19 cellular contexts compared by ENCODE assay signal in the genomic region with DNA sequence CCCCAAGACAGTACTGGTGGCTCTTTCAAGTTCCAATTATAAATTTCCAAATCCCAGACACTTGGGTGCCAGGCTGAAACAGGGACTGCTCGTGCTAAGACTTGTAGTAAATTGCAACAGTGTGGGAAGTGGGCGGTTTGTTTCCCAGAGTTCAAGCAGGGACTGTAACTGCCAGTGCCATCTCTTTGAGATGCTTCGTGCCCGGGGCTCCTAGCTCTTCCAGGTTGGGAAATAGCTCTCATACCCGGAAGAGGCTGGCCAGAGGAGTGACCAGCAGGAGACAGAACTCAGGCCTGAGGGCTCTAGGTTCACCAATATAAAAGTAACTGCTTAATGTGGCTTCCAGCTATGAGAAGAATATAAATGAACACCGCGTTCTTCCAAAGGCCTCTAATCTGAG.
"Had no signal": no experiment of that assay in that cellular context is flagged by ENCODE, and none has a peak within 500 bp of the region (broad histone marks: within the 10 kb centered on the region; RNA-seq: fewer than 3 reads in every experiment).

No MANE protein-coding gene starts in this region.

- H3K27ac ChIP-seq: adrenal gland, coronary artery, WERI-Rb-1 had no signal

- DNase-seq: activated CD4-positive, alpha-beta T cell treated with anti-CD3 and anti-CD28 coated beads for 48 hours; activated CD8-positive, alpha-beta memory T cell treated with anti-CD3 and anti-CD28 coated beads for 24 hours; activated naive CD4-positive, alpha-beta T cell treated with anti-CD3 and anti-CD28 coated beads, Interleukin-2, amount 50 U/mL, for 16 hours; activated T-cell treated with anti-CD3 and anti-CD28 coated beads for 4 hours; adrenal gland; central memory CD4-positive, alpha-beta T cell; effector CD4-positive, alpha-beta T cell; hippocampal formation; natural killer cell; nucleus accumbens; stimulated activated CD4-positive, alpha-beta T cell treated with anti-CD3 and anti-CD28 coated beads, Interleukin-4, amount 100 ng/mL, for 1 hour; stimulated activated CD8-positive, alpha-beta memory T cell treated with anti-CD3 and anti-CD28 coated beads, Interleukin-4, amount 100 ng/mL, for 48 hours; stimulated activated naive CD8-positive, alpha-beta T cell treated with anti-CD3 and anti-CD28 coated beads, Interleukin-15, Interleukin-2, amounts not matched to agents 100 U/mL and 50 U/mL, for 24 hours; T-cell; WERI-Rb-1 had no signal

- H3K4me3 ChIP-seq: adrenal gland, coronary artery, lung had no signal

- ATAC-seq: activated T-helper 17 cell treated with anti-CD3 and anti-CD28 coated beads, Interleukin-2, amount 50 U/mL, for 72 hours; natural killer cell; stimulated activated naive CD8-positive, alpha-beta T cell treated with anti-CD3 and anti-CD28 coated beads, Interleukin-15, Interleukin-2, amounts not matched to agents 100 U/mL and 50 U/mL, for 24 hours; T-cell had no signal

- H3K9me3 ChIP-seq: adrenal gland had no signal

- H3K27ac Mint-ChIP-seq: activated T-helper 17 cell treated with anti-CD3 and anti-CD28 coated beads, Interleukin-2, amount 50 U/mL, for 72 hours; natural killer cell; progenitor cell of endocrine pancreas; T-cell had no signal

- H3K4me3 Mint-ChIP-seq: activated T-helper 17 cell treated with anti-CD3 and anti-CD28 coated beads, Interleukin-2, amount 50 U/mL, for 72 hours; natural killer cell; T-cell had no signal

- H3K36me3 ChIP-seq: adrenal gland, WERI-Rb-1 had no signal

- H3K4me1 Mint-ChIP-seq: activated T-helper 17 cell treated with anti-CD3 and anti-CD28 coated beads, Interleukin-2, amount 50 U/mL, for 72 hours; natural killer cell; T-cell had no signal

- H3K36me3 Mint-ChIP-seq: natural killer cell, T-cell had no signal

- H3K27me3 ChIP-seq: adrenal gland had no signal

- H3K9me3 Mint-ChIP-seq: activated T-helper 17 cell treated with anti-CD3 and anti-CD28 coated beads, Interleukin-2, amount 50 U/mL, for 72 hours; natural killer cell; T-cell had no signal

- H3K27me3 Mint-ChIP-seq: progenitor cell of endocrine pancreas had no signal
